In genomic region chr1:109171646-109172045, GRCh38 we compare ENCODE assay signal across 13 cellular contexts. TPM values are rescaled to one million over a fixed set of nuclear protein-coding genes. Genes with fewer than 3 reads are reported as not detected.
DNase-seq lines count a peak whose midpoint lies in the region; ATAC-seq and TF ChIP-seq lines count a peak whose summit lies in the region.
"Had no signal": no experiment of that assay in that cellular context is flagged by ENCODE, and none has a peak within 500 bp of the region (broad histone marks: within the 10 kb centered on the region; RNA-seq: fewer than 3 reads in every experiment).

No MANE protein-coding gene starts in this region.

- H3K27ac Mint-ChIP-seq in T-helper 17 cell (peak overlapping the region; percentile 14), progenitor cell of endocrine pancreas (peak overlapping the region; percentile 62)
- peak overlapping the region; percentile 29 for H3K27ac Mint-ChIP-seq in dendritic cell treated with granulocyte-macrophage colony-stimulating factor and Interleukin-4, amounts not matched to agents 40 ng/mL and 50 ng/mL, for 4 days
- H3K27ac Mint-ChIP-seq in activated naive CD4-positive, alpha-beta T cell treated with anti-CD3 and anti-CD28 coated beads, Interleukin-2, amount 50 U/mL, for 72 hours = peak overlapping the region in 1 of 2 donors; percentile 4
- H3K27ac Mint-ChIP-seq: CD4-positive, CD25-positive, alpha-beta regulatory T cell had no signal

- ATAC-seq in T-helper 17 cell (no peak), HG02938 (IDR thresholded peaks at IDR 0.05; ENCODE audit: unreplicated experiment) (no peak)
- ATAC-seq in activated naive CD4-positive, alpha-beta T cell treated with anti-CD3 and anti-CD28 coated beads, Interleukin-2, amount 50 U/mL, for 72 hours = no peak

- no peak for TF ChIP-seq CTCF in progenitor cell of endocrine pancreas (IDR thresholded peaks at IDR 0.05; ENCODE audit: unreplicated experiment)

- H3K27me3 Mint-ChIP-seq in T-helper 17 cell (no peaks in the 10 kb centered on the region), progenitor cell of endocrine pancreas (no peaks in the 10 kb centered on the region)
- no peaks in the 10 kb centered on the region for H3K27me3 Mint-ChIP-seq in dendritic cell treated with granulocyte-macrophage colony-stimulating factor and Interleukin-4, amounts not matched to agents 40 ng/mL and 50 ng/mL, for 4 days
- H3K27me3 Mint-ChIP-seq: CD4-positive, CD25-positive, alpha-beta regulatory T cell had no signal

- intact Hi-C loops in dendritic cell treated with granulocyte-macrophage colony-stimulating factor and Interleukin-4, amounts not matched to agents 40 ng/mL and 50 ng/mL, for 4 days (cut with micrococcal nuclease) = no loop called here

- peaks cover 8% of the 10 kb centered on the region for H3K36me3 Mint-ChIP-seq in T-helper 17 cell (ENCODE audit: low read depth)
- H3K36me3 Mint-ChIP-seq in dendritic cell treated with granulocyte-macrophage colony-stimulating factor and Interleukin-4, amounts not matched to agents 40 ng/mL and 50 ng/mL, for 4 days (ENCODE audit: low read depth) = no peaks in the 10 kb centered on the region
- H3K36me3 Mint-ChIP-seq in progenitor cell of endocrine pancreas (ENCODE audit: insufficient read depth) = no peaks in the 10 kb centered on the region
- no peaks in the 10 kb centered on the region for H3K36me3 Mint-ChIP-seq in activated naive CD4-positive, alpha-beta T cell treated with anti-CD3 and anti-CD28 coated beads, Interleukin-2, amount 50 U/mL, for 72 hours

- DNase-seq in T-helper 17 cell = no peak
- DNase-seq in progenitor cell of endocrine pancreas (ENCODE audit: low spot score, unreplicated experiment) = no peak
- no peak for DNase-seq in activated naive CD4-positive, alpha-beta T cell treated with anti-CD3 and anti-CD28 coated beads, Interleukin-2, amount 50 U/mL, for 72 hours (ENCODE audit: low spot score in 2 of 2)
- DNase-seq in amygdala (lab: John Stamatoyannopoulos, UW) = no peak
- DNase-seq: BE2C; C1 segment of cervical spinal cord; CD4-positive, CD25-positive, alpha-beta regulatory T cell; CD8-positive, alpha-beta memory T cell; COR-L47; DMS 273 treated with DMSO at 0.1 percent for 48 hours; H9 had no signal

- H3K9me3 Mint-ChIP-seq in dendritic cell treated with granulocyte-macrophage colony-stimulating factor and Interleukin-4, amounts not matched to agents 40 ng/mL and 50 ng/mL, for 4 days = no peaks in the 10 kb centered on the region
- H3K9me3 Mint-ChIP-seq in progenitor cell of endocrine pancreas (ENCODE audit: low read depth) = no peaks in the 10 kb centered on the region
- no peaks in the 10 kb centered on the region for H3K9me3 Mint-ChIP-seq in activated naive CD4-positive, alpha-beta T cell treated with anti-CD3 and anti-CD28 coated beads, Interleukin-2, amount 50 U/mL, for 72 hours
- H3K9me3 Mint-ChIP-seq: CD4-positive, CD25-positive, alpha-beta regulatory T cell; CD8-positive, alpha-beta memory T cell; H9 had no signal

- H3K4me1 Mint-ChIP-seq in T-helper 17 cell (peaks cover 4% of the 10 kb centered on the region), progenitor cell of endocrine pancreas (ENCODE audit: low read depth) (peaks cover 12% of the 10 kb centered on the region)
- peaks cover 44% of the 10 kb centered on the region for H3K4me1 Mint-ChIP-seq in dendritic cell treated with granulocyte-macrophage colony-stimulating factor and Interleukin-4, amounts not matched to agents 40 ng/mL and 50 ng/mL, for 4 days (ENCODE audit: low read depth)

- H3K4me3 Mint-ChIP-seq in T-helper 17 cell = no peak overlapping the region
- H3K4me3 Mint-ChIP-seq in dendritic cell treated with granulocyte-macrophage colony-stimulating factor and Interleukin-4, amounts not matched to agents 40 ng/mL and 50 ng/mL, for 4 days = no peak overlapping the region
- no peak overlapping the region for H3K4me3 Mint-ChIP-seq in progenitor cell of endocrine pancreas (ENCODE audit: low read depth)
- H3K4me3 Mint-ChIP-seq: CD4-positive, CD25-positive, alpha-beta regulatory T cell; CD8-positive, alpha-beta memory T cell; H9 had no signal

- no peaks in the 10 kb centered on the region for H3K9me3 ChIP-seq in T-helper 17 cell (ENCODE audit: control insufficient read depth, low read length, poor library complexity, severe bottlenecking)
- H3K9me3 ChIP-seq: BE2C had no signal

RNA-seq across cellular contexts. Expression of gene SARS1, which starts 42.1 kb away (rescaled TPM):
- total RNA-seq in T-helper 17 cell (100 to 1,000 TPM in 1 of 2 donors, 10 to 100 TPM in 1; 90.8 to 120 TPM), progenitor cell of endocrine pancreas (135 TPM in 2 replicates)
- total RNA-seq in activated naive CD4-positive, alpha-beta T cell treated with anti-CD3 and anti-CD28 coated beads, Interleukin-2, amount 50 U/mL, for 72 hours = 100 to 1,000 TPM; 179 to 273 TPM

RNA-seq across cellular contexts. Expression of gene ELAPOR1, which starts 57.7 kb away (rescaled TPM):
- 10 to 100 TPM; 27.8 to 30.6 TPM for total RNA-seq in T-helper 17 cell
- total RNA-seq in progenitor cell of endocrine pancreas = 10.6 and 14.6 TPM in 2 replicates
- total RNA-seq in activated naive CD4-positive, alpha-beta T cell treated with anti-CD3 and anti-CD28 coated beads, Interleukin-2, amount 50 U/mL, for 72 hours = 10 to 100 TPM in 1 of 2 donors, 1 to 10 TPM in 1; 5.7 to 15.0 TPM
